In genomic region chr4:167234388-167234881, GRCh38 we compare ENCODE assay signal across 8 cellular contexts. TPM values are rescaled to one million over a fixed set of nuclear protein-coding genes. Genes with fewer than 3 reads are reported as not detected.
DNase-seq lines count a peak whose midpoint lies in the region; ATAC-seq and TF ChIP-seq lines count a peak whose summit lies in the region.

Gene SPOCK3 (minus strand): TSS chr4:167234494.

- H3K27ac ChIP-seq in HUES48 (ENCODE audit: low read depth, low read length), result no peak within 1 kb of the TSS
- peak within 1 kb of the TSS; percentile 59 for H3K27ac ChIP-seq in VCaP
- peak within 1 kb of the TSS; percentile 13 for H3K27ac ChIP-seq in neural cell (ENCODE audit: low read length)

- no peaks in the 10 kb centered on the region for H4K20me1 ChIP-seq in neural cell (ENCODE audit: insufficient read depth)

- H3K9me2 ChIP-seq in neural cell (ENCODE audit: insufficient read depth, low read length), result no peaks in the 10 kb centered on the region

- H3K27me3 ChIP-seq in HUES48 (ENCODE audit: control insufficient read depth, insufficient read depth, low read length) (peaks cover 38% of the 10 kb centered on the region), neural cell (ENCODE audit: insufficient read depth, low read depth, low read length) (peaks cover 28% of the 10 kb centered on the region)

- 0 out of 2 replicates have a peak, but pooled peaks cover 4% of the 10 kb centered on the region for H3K4me1 ChIP-seq in HUES48 (ENCODE audit: control insufficient read depth, insufficient read depth, low read length)

- H3K9me3 ChIP-seq in HUES48 (ENCODE audit: control insufficient read depth, insufficient read depth, low read length) (no peaks in the 10 kb centered on the region), neural cell (ENCODE audit: low read length) (no peaks in the 10 kb centered on the region)

- H3K4me3 Mint-ChIP-seq in activated CD4-positive, alpha-beta memory T cell treated with anti-CD3 and anti-CD28 coated beads for 36 hours, result no peak within 1 kb of the TSS
- H3K4me3 Mint-ChIP-seq in activated CD4-positive, alpha-beta memory T cell treated with anti-CD3 and anti-CD28 coated beads, Interleukin-2, amount 10 ng/mL, durations not matched to agents 7 days and 5 days, result no peak within 1 kb of the TSS

- H3K4me2 ChIP-seq in neural cell (ENCODE audit: low read length), result peak within 1 kb of the TSS; percentile 75

- H3K36me3 ChIP-seq in HUES48 (ENCODE audit: control insufficient read depth, insufficient read depth, low read length), result no peaks in the 10 kb centered on the region
- no peaks in the 10 kb centered on the region for H3K36me3 ChIP-seq in neural cell (ENCODE audit: insufficient read depth, low read length)

- H3K27me3 Mint-ChIP-seq in activated CD4-positive, alpha-beta memory T cell treated with anti-CD3 and anti-CD28 coated beads for 36 hours, result peaks cover 15% of the 10 kb centered on the region
- peaks cover 20% of the 10 kb centered on the region for H3K27me3 Mint-ChIP-seq in activated CD4-positive, alpha-beta memory T cell treated with anti-CD3 and anti-CD28 coated beads, Interleukin-2, amount 10 ng/mL, durations not matched to agents 7 days and 5 days

- H3K9ac ChIP-seq in HUES48 (ENCODE audit: low read depth, low read length) (no peak within 1 kb of the TSS), neural cell (ENCODE audit: low read length) (peak within 1 kb of the TSS; percentile 67)

- H3K4me3 ChIP-seq in HUES48 (ENCODE audit: low read depth, low read length) (peak within 1 kb of the TSS; percentile 76), neural cell (ENCODE audit: low read length) (peak within 1 kb of the TSS; percentile 77)

- no peaks in the 10 kb centered on the region for H3K79me2 ChIP-seq in neural cell (replicated peaks; ENCODE audit: insufficient read depth, low read length)

- no peaks in the 10 kb centered on the region for H3K9me3 Mint-ChIP-seq in activated CD4-positive, alpha-beta memory T cell treated with anti-CD3 and anti-CD28 coated beads for 36 hours
- no peaks in the 10 kb centered on the region for H3K9me3 Mint-ChIP-seq in activated CD4-positive, alpha-beta memory T cell treated with anti-CD3 and anti-CD28 coated beads, Interleukin-2, amount 10 ng/mL, durations not matched to agents 7 days and 5 days

- TF ChIP-seq EP300 in neural cell (conservative IDR thresholded peaks at IDR 0.05; ENCODE audit: poor library complexity, severe bottlenecking), result peak; percentile 21

- CTCF ChIA-PET in activated CD4-positive, alpha-beta memory T cell treated with anti-CD3 and anti-CD28 coated beads for 36 hours (lab: Charles Lee), result no interaction called here
- CTCF ChIA-PET in activated CD4-positive, alpha-beta memory T cell treated with anti-CD3 and anti-CD28 coated beads, Interleukin-2, amount 10 ng/mL, durations not matched to agents 7 days and 5 days (lab: Charles Lee), result no interaction called here

- intact Hi-C loops in activated CD4-positive, alpha-beta memory T cell treated with anti-CD3 and anti-CD28 coated beads for 36 hours (cut with micrococcal nuclease), result no loop called here

- peak within 1 kb of the TSS; percentile 52 for H2AFZ ChIP-seq in neural cell (ENCODE audit: low read depth, low read length)

- TF ChIP-seq RAD21 in neural cell (conservative IDR thresholded peaks at IDR 0.05), result peak; percentile 47

- POLR2A ChIA-PET in activated CD4-positive, alpha-beta memory T cell treated with anti-CD3 and anti-CD28 coated beads for 36 hours (lab: Charles Lee), result interaction anchor here (0.6 kb wide), 1 partner anchor 99 kb away, joined by 4 read pairs; no protein-coding TSS in a partner anchor
- POLR2A ChIA-PET in activated CD4-positive, alpha-beta memory T cell treated with anti-CD3 and anti-CD28 coated beads, Interleukin-2, amount 10 ng/mL, durations not matched to agents 7 days and 5 days (lab: Charles Lee), result no interaction called here

- no peaks in the 10 kb centered on the region for H3K4me1 Mint-ChIP-seq in activated CD4-positive, alpha-beta memory T cell treated with anti-CD3 and anti-CD28 coated beads for 36 hours (ENCODE audit: low read depth)
- H3K4me1 Mint-ChIP-seq in activated CD4-positive, alpha-beta memory T cell treated with anti-CD3 and anti-CD28 coated beads, Interleukin-2, amount 10 ng/mL, durations not matched to agents 7 days and 5 days, result peaks cover 1% of the 10 kb centered on the region

- TF ChIP-seq CTCF in VCaP (conservative IDR thresholded peaks at IDR 0.05) (no peak), neural cell (IDR thresholded peaks at IDR 0.05; ENCODE audit: poor library complexity, severe bottlenecking) (no peak)

- DNase-seq in activated CD4-positive, alpha-beta memory T cell treated with anti-CD3 and anti-CD28 coated beads for 36 hours, result peak; percentile 9
- DNase-seq in activated CD4-positive, alpha-beta memory T cell treated with anti-CD3 and anti-CD28 coated beads, Interleukin-2, amount 10 ng/mL, durations not matched to agents 7 days and 5 days, result no peak
- DNase-seq in globus pallidus (ENCODE audit: low spot score), result peak; percentile 86

- no peak within 1 kb of the TSS for H3K27ac Mint-ChIP-seq in activated CD4-positive, alpha-beta memory T cell treated with anti-CD3 and anti-CD28 coated beads for 36 hours
- H3K27ac Mint-ChIP-seq in activated CD4-positive, alpha-beta memory T cell treated with anti-CD3 and anti-CD28 coated beads, Interleukin-2, amount 10 ng/mL, durations not matched to agents 7 days and 5 days, result no peak within 1 kb of the TSS

- ATAC-seq in HG03521 (IDR thresholded peaks at IDR 0.05; ENCODE audit: unreplicated experiment), result no peak
- ATAC-seq in GM19324 (IDR thresholded peaks at IDR 0.05; ENCODE audit: low FRiP score, unreplicated experiment), result no peak

- H3K36me3 Mint-ChIP-seq in activated CD4-positive, alpha-beta memory T cell treated with anti-CD3 and anti-CD28 coated beads for 36 hours, result no peaks in the 10 kb centered on the region
- H3K36me3 Mint-ChIP-seq in activated CD4-positive, alpha-beta memory T cell treated with anti-CD3 and anti-CD28 coated beads, Interleukin-2, amount 10 ng/mL, durations not matched to agents 7 days and 5 days (ENCODE audit: low read depth), result no peaks in the 10 kb centered on the region

- H3F3A ChIP-seq in neural cell (ENCODE audit: insufficient read depth, low read length, poor library complexity, severe bottlenecking), result no peaks in the 10 kb centered on the region

TF ChIP-seq in neural cell, 6 proteins besides CTCF, POLR2A, EP300 and RAD21:
- peak; percentile 60 for TF ChIP-seq MXI1 (conservative IDR thresholded peaks at IDR 0.05; ENCODE audit: poor library complexity, severe bottlenecking)
- TF ChIP-seq EZH2 (IDR thresholded peaks at IDR 0.05; ENCODE audit: borderline replicate concordance, insufficient read depth, low read length, poor library complexity, severe bottlenecking), result no peak
- TF ChIP-seq REST (IDR thresholded peaks at IDR 0.05; ENCODE audit: borderline replicate concordance), result no peak
- peak; percentile 55 for TF ChIP-seq TAF1 (IDR thresholded peaks at IDR 0.05; ENCODE audit: low read depth)
- TF ChIP-seq SMC3 (conservative IDR thresholded peaks at IDR 0.05; ENCODE audit: poor library complexity), result peak; percentile 48
- peak; percentile 59 for TF ChIP-seq POLR2AphosphoS5 (IDR thresholded peaks at IDR 0.05)

RNA-seq across cellular contexts. Expression of gene SPOCK3, which starts in this region (rescaled TPM):
- total RNA-seq in activated CD4-positive, alpha-beta memory T cell treated with anti-CD3 and anti-CD28 coated beads for 36 hours, result not detected
- not detected for total RNA-seq in activated CD4-positive, alpha-beta memory T cell treated with anti-CD3 and anti-CD28 coated beads, Interleukin-2, amount 10 ng/mL, durations not matched to agents 7 days and 5 days
- polyA plus RNA-seq in neural cell, result 7.7 and 7.9 TPM in 2 replicates
- polyA minus RNA-seq in neural cell, result 7.2 and 10.5 TPM in 2 replicates

Comparison
In these comparisons a context has a peak if more than half of its experiments do, and no peak if none do; other contexts are left out.
1. Peak in DNase-seq in activated CD4-positive, alpha-beta memory T cell treated with anti-CD3 and anti-CD28 coated beads for 36 hours; RNA of the gene not detected or under 1 TPM.